15 cellular contexts compared by ENCODE assay signal in the genomic region with DNA sequence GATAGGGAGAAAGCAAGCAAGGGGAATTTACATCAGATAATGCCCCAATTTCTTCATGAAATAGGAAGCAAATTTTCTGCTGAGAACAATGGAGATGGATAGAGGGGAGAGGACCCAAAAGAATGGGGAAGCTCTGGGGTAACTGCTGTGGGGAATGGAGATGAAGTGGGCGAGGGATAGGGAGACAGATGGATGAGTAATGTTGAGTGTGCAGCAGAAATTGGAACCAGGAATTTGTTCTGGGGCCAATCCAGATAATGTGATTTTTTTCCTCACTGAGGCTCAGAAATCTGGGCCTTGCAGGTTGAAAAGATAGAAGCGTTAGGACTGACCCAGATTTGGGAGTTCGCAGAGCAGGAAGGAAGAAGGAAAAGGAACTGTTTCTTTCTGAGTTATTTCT. TPM values are rescaled to one million over a fixed set of nuclear protein-coding genes. Genes with fewer than 3 reads are reported as not detected.
DNase-seq lines count a peak whose midpoint lies in the region; ATAC-seq and TF ChIP-seq lines count a peak whose summit lies in the region.
"Had no signal": no experiment of that assay in that cellular context is flagged by ENCODE, and none has a peak within 500 bp of the region (broad histone marks: within the 10 kb centered on the region; RNA-seq: fewer than 3 reads in every experiment).

No MANE protein-coding gene starts in this region.

- intact Hi-C loops in IMR-90 (cut with micrococcal nuclease) (no loop called here), lower lobe of right lung (cut with DNase I) (no loop called here), left colon (cut with DNase I, micrococcal nuclease) (no loop called here)

- H3K27ac ChIP-seq in IMR-90 (ENCODE audit: insufficient read depth, low read length) (no peak overlapping the region), lower lobe of right lung (no peak overlapping the region)

- H2BK15ac ChIP-seq in IMR-90 (ENCODE audit: low read depth, low read length) = no peak overlapping the region

- no peak for TF ChIP-seq RAD21 in IMR-90 (IDR thresholded peaks at IDR 0.05; ENCODE audit: low read length)

- 0% methylated on average over 1 of the region's 3 CpGs; no CpG with 5 or more reads in 1 of the 2 experiments for WGBS in IMR-90 (ENCODE audit: extremely low coverage in 2 of 2, insufficient read length in 1 of 2), 2 experiments

- no peak overlapping the region for H3K14ac ChIP-seq in IMR-90 (replicated peaks; ENCODE audit: low read depth, low read length)

- DNase-seq in AG10803 (ENCODE audit: low read depth) = peak; percentile 55
- peak; percentile 48 for DNase-seq in IMR-90
- DNase-seq in cardiac fibroblast (ENCODE audit: low read depth in 2 of 2) = peak; percentile 37 to 69
- DNase-seq in lower lobe of right lung = no peak
- no peak for DNase-seq in NCI-H748 treated with DMSO at 0.1 percent for 48 hours (lab: John Stamatoyannopoulos, UW)
- no peak for DNase-seq in left colon
- DNase-seq in LoVo (ENCODE audit: low spot score) = no peak
- no peak for DNase-seq in activated CD4-positive, alpha-beta T cell treated with anti-CD3 and anti-CD28 coated beads for 48 hours
- DNase-seq: activated T-cell treated with anti-CD3 and anti-CD28 coated beads for 4 hours; effector memory CD8-positive, alpha-beta T cell; hippocampal formation; NCI-H1105 treated with DMSO at 0.1 percent for 48 hours; NK-92 treated with Interleukin-12 subunit alpha and Interleukin-12 subunit beta, amount 100 ng/mL, for 24 hours; posterior cingulate gyrus had no signal

- H2AFZ ChIP-seq in IMR-90 (replicated peaks; ENCODE audit: low read length, poor library complexity) = no peak overlapping the region

- no peak overlapping the region for H2BK120ac ChIP-seq in IMR-90 (ENCODE audit: low read depth, low read length)

- H3K4me1 ChIP-seq in IMR-90 (ENCODE audit: control insufficient read depth, insufficient read depth, low read length) = peaks cover 4% of the 10 kb centered on the region
- peaks cover 34% of the 10 kb centered on the region for H3K4me1 ChIP-seq in lower lobe of right lung

- no peak overlapping the region for H4K8ac ChIP-seq in IMR-90 (ENCODE audit: low read depth in 2 of 2, low read length in 2 of 2)

- dilution Hi-C loops in IMR-90 (cut with HindIII; ENCODE audit: low sequenced_read_pairs, unreplicated experiment) = no loop called here

- H3K9ac ChIP-seq in IMR-90 (ENCODE audit: low read depth, low read length) = no peak overlapping the region

- H4K91ac ChIP-seq in IMR-90 (ENCODE audit: insufficient read depth, low read depth, low read length) = no peak overlapping the region

- H3K56ac ChIP-seq in IMR-90 (ENCODE audit: extremely low read depth, insufficient read depth, low read length) = no peak overlapping the region

- H2BK5ac ChIP-seq in IMR-90 (ENCODE audit: low read depth, low read length, poor library complexity, severe bottlenecking) = no peak overlapping the region

- no peak overlapping the region for H3K4ac ChIP-seq in IMR-90 (ENCODE audit: low read depth, low read length)

- no peak overlapping the region for H2AK9ac ChIP-seq in IMR-90 (replicated peaks; ENCODE audit: low read depth, low read length, poor library complexity)

- BruUV-seq in IMR-90 (replicated peaks; lab: Mats Ljungman, UMichigan) = no TSS peak

- in situ Hi-C loops in IMR-90 (cut with MboI; ENCODE audit: low sequenced_read_pairs) = no loop called here

- H3K36me3 ChIP-seq in IMR-90 (ENCODE audit: control insufficient read depth, insufficient read depth, low read length) (no peaks in the 10 kb centered on the region), lower lobe of right lung (no peaks in the 10 kb centered on the region)

- H3K23ac ChIP-seq in IMR-90 (ENCODE audit: low read depth, low read length) = no peak overlapping the region

- H2AK5ac ChIP-seq in IMR-90 (ENCODE audit: low read depth, low read length) = no peak overlapping the region

- H3K4me3 ChIP-seq in AG10803 (ENCODE audit: low read length) = no peak overlapping the region
- no peak overlapping the region for H3K4me3 ChIP-seq in IMR-90 (ENCODE audit: insufficient read depth, low read depth, low read length)
- H3K4me3 ChIP-seq in cardiac fibroblast (replicated peaks in 1 of 2; ENCODE audit: low read depth in 2 of 2, low read length in 2 of 2) = no peak overlapping the region
- H3K4me3 ChIP-seq in lower lobe of right lung = no peak overlapping the region

- H4K5ac ChIP-seq in IMR-90 (ENCODE audit: low read depth, low read length) = no peak overlapping the region; the same call in 1 of the 2 replicates

- no peak for TF ChIP-seq CTCF in AG10803 (conservative IDR thresholded peaks at IDR 0.05; ENCODE audit: low read length)
- TF ChIP-seq CTCF in IMR-90 (conservative IDR thresholded peaks at IDR 0.05; ENCODE audit: low read depth, low read length) = no peak
- no peak for TF ChIP-seq CTCF in cardiac fibroblast (IDR thresholded peaks at IDR 0.05; ENCODE audit: low read depth, low read length)
- no peak for TF ChIP-seq CTCF in lower lobe of right lung (IDR thresholded peaks at IDR 0.05)

- POLR2A ChIA-PET in IMR-90 (lab: Charles Lee; ENCODE audit: unreplicated experiment) = no interaction called here

- H3K18ac ChIP-seq in IMR-90 (ENCODE audit: low read depth, low read length) = no peak overlapping the region

- ATAC-seq in IMR-90 (ENCODE audit: low read depth) (no peak; the same call in 1 of the 2 replicates), lower lobe of right lung (peak; percentile 41 to 44), left colon (no peak)
- ATAC-seq: effector memory CD8-positive, alpha-beta T cell; stimulated activated effector memory CD8-positive, alpha-beta T cell treated with anti-CD3 and anti-CD28 coated beads, Interleukin-12 subunit alpha, Interleukin-12 subunit beta, amount 100 ng/mL, for 72 hours had no signal

- peak overlapping the region; percentile 71; the same call in 1 of the 2 replicates for H2BK20ac ChIP-seq in IMR-90 (ENCODE audit: low read depth, low read length)

- CTCF ChIA-PET in IMR-90 (lab: Yijun Ruan, JAX) = interaction anchor here (0.6 kb wide), 1 partner anchor 1123 kb away, joined by 7 read pairs; no protein-coding TSS in a partner anchor

- H3K4me2 ChIP-seq in IMR-90 (ENCODE audit: low read depth, low read length) = no peak overlapping the region

- H4K20me1 ChIP-seq in IMR-90 (ENCODE audit: insufficient read depth, low read length) = no peaks in the 10 kb centered on the region

- H3K27me3 ChIP-seq in IMR-90 (ENCODE audit: control insufficient read depth, insufficient read depth, low read length) (no peaks in the 10 kb centered on the region), lower lobe of right lung (ENCODE audit: low read depth) (no peaks in the 10 kb centered on the region)

- peaks cover 14% of the 10 kb centered on the region for H3K9me1 ChIP-seq in IMR-90 (ENCODE audit: insufficient read depth, low read length)

- H3K79me1 ChIP-seq in IMR-90 (ENCODE audit: low read depth in 1 of 2, low read length in 2 of 2) = no peaks in the 10 kb centered on the region

- TF ChIP-seq POLR2A in IMR-90 (IDR thresholded peaks at IDR 0.05; ENCODE audit: low read depth, low read length) = no peak

- H3K9me3 ChIP-seq in IMR-90 (ENCODE audit: control insufficient read depth, insufficient read depth, low read length) = no peaks in the 10 kb centered on the region
- no peaks in the 10 kb centered on the region for H3K9me3 ChIP-seq in lower lobe of right lung

TF ChIP-seq in IMR-90, 13 proteins besides CTCF, POLR2A, EP300 and RAD21:
- TF ChIP-seq MAZ (IDR thresholded peaks at IDR 0.05; ENCODE audit: borderline replicate concordance, low read depth, low read length) (no peak), RCOR1 (IDR thresholded peaks at IDR 0.05; ENCODE audit: insufficient replicate concordance, low read length) (no peak), SMC3 (IDR thresholded peaks at IDR 0.05; ENCODE audit: low read depth, low read length) (no peak), MAFK (IDR thresholded peaks at IDR 0.05; ENCODE audit: low read depth, low read length) (no peak), MXI1 (IDR thresholded peaks at IDR 0.05; ENCODE audit: borderline replicate concordance, low read depth, low read length) (no peak), CEBPB (IDR thresholded peaks at IDR 0.05; ENCODE audit: low read depth, low read length) (no peak), FOS (IDR thresholded peaks at IDR 0.05; ENCODE audit: low read depth, low read length) (no peak), CHD1 (IDR thresholded peaks at IDR 0.05; ENCODE audit: low read depth, low read length) (no peak), BHLHE40 (IDR thresholded peaks at IDR 0.05; ENCODE audit: low read depth, low read length) (no peak)
- TF ChIP-seq, protein P1, sequence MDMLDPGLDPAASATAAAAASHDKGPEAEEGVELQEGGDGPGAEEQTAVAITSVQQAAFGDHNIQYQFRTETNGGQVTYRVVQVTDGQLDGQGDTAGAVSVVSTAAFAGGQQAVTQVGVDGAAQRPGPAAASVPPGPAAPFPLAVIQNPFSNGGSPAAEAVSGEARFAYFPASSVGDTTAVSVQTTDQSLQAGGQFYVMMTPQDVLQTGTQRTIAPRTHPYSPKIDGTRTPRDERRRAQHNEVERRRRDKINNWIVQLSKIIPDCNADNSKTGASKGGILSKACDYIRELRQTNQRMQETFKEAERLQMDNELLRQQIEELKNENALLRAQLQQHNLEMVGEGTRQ (IDR thresholded peaks at IDR 0.05; ENCODE audit: low read depth, low read length) = no peak
- TF ChIP-seq, protein P2, sequence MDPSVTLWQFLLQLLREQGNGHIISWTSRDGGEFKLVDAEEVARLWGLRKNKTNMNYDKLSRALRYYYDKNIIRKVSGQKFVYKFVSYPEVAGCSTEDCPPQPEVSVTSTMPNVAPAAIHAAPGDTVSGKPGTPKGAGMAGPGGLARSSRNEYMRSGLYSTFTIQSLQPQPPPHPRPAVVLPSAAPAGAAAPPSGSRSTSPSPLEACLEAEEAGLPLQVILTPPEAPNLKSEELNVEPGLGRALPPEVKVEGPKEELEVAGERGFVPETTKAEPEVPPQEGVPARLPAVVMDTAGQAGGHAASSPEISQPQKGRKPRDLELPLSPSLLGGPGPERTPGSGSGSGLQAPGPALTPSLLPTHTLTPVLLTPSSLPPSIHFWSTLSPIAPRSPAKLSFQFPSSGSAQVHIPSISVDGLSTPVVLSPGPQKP (IDR thresholded peaks at IDR 0.05; ENCODE audit: borderline replicate concordance, low read depth, low read length) = no peak

RNA-seq across cellular contexts. Expression of a gene that starts 24.4 kb away (rescaled TPM):
- total RNA-seq in IMR-90 (2012; rRNA removed) = not detected in 2 replicates
- not detected in 2 replicates for polyA plus RNA-seq in IMR-90 (2012; rRNA removed)
- not detected in 2 replicates for polyA plus RNA-seq in IMR-90 (2012; cell fraction: cytosol; rRNA removed)
- polyA plus RNA-seq in IMR-90 (2012; cell fraction: nucleus; rRNA removed; ENCODE audit: low replicate concordance) = not detected in 2 replicates
- 529 TPM for total RNA-seq in lower lobe of right lung
- 10 to 100 TPM; 11.0 to 25.2 TPM for total RNA-seq in left colon

RNA-seq across cellular contexts. Expression of a gene that starts 32.7 kb away (rescaled TPM):
- total RNA-seq in IMR-90 (2012; rRNA removed) = not detected in 2 replicates
- polyA plus RNA-seq in IMR-90 (2012; rRNA removed) = not detected in 2 replicates
- polyA plus RNA-seq in IMR-90 (2012; cell fraction: cytosol; rRNA removed) = 0.01 TPM in 1 of 2 replicates, not detected in the other
- 0.05 TPM in 1 of 2 replicates, not detected in the other for polyA plus RNA-seq in IMR-90 (2012; cell fraction: nucleus; rRNA removed; ENCODE audit: low replicate concordance)
- total RNA-seq in lower lobe of right lung = 5.9 TPM
- total RNA-seq in left colon = 10 to 100 TPM; 53.0 to 59.6 TPM

Comparison
In these comparisons a context has a peak if more than half of its experiments do, and no peak if none do; other contexts are left out.
1. DNase-seq: peak in AG10803 (single experiment), IMR-90 (single experiment) and cardiac fibroblast (2 of 2); none in lower lobe of right lung (single experiment), NCI-H748 treated with DMSO at 0.1 percent for 48 hours (single experiment), left colon (0 of 2), LoVo (single experiment) and activated CD4-positive, alpha-beta T cell treated with anti-CD3 and anti-CD28 coated beads for 48 hours (single experiment).
2. ATAC-seq: peak in lower lobe of right lung (2 of 2); none in IMR-90 (single experiment) and left colon (single experiment).
3. RNA of a gene that starts 24.4 kb away (total RNA-seq): 529 TPM in lower lobe of right lung (single experiment); 11.0 to 25.2 TPM in left colon and not detected in IMR-90; every median in the first group is over 10 times any median in the second.